Comparison of ENCODE assay signal across 18 cellular contexts in genomic region chr6:143902827-143903226, GRCh38. TPM values are rescaled to one million over a fixed set of nuclear protein-coding genes. Genes with fewer than 3 reads are reported as not detected.
"Had no signal": no experiment of that assay in that cellular context is flagged by ENCODE, and none has a peak within 500 bp of the region (broad histone marks: within the 10 kb centered on the region; RNA-seq: fewer than 3 reads in every experiment).

No MANE protein-coding gene starts in this region.

- H3K4me3 Mint-ChIP-seq: activated CD8-positive, alpha-beta T cell treated with anti-CD3 and anti-CD28 coated beads, Interleukin-2, amount 10 ng/mL, durations not matched to agents 7 days and 5 days; activated naive CD8-positive, alpha-beta T cell treated with anti-CD3 and anti-CD28 coated beads, Interleukin-2, amount 50 U/mL, for 24 hours; dendritic cell treated with granulocyte-macrophage colony-stimulating factor and Interleukin-4, amounts not matched to agents 40 ng/mL and 50 ng/mL, for 4 days; immature natural killer cell; stimulated activated naive CD8-positive, alpha-beta T cell treated with anti-CD3 and anti-CD28 coated beads, Interleukin-15, amount 100 ng/mL, for 72 hours had no signal

- H3K4me1 Mint-ChIP-seq: immature natural killer cell; stimulated activated naive CD8-positive, alpha-beta T cell treated with anti-CD3 and anti-CD28 coated beads, Interleukin-15, amount 100 ng/mL, for 72 hours had no signal

- H3K4me3 ChIP-seq: lung, mucosa of descending colon had no signal

- H3K27ac Mint-ChIP-seq: activated CD8-positive, alpha-beta T cell treated with anti-CD3 and anti-CD28 coated beads, Interleukin-2, amount 10 ng/mL, durations not matched to agents 7 days and 5 days; activated naive CD8-positive, alpha-beta T cell treated with anti-CD3 and anti-CD28 coated beads, Interleukin-2, amount 50 U/mL, for 24 hours; dendritic cell treated with granulocyte-macrophage colony-stimulating factor and Interleukin-4, amounts not matched to agents 40 ng/mL and 50 ng/mL, for 4 days; immature natural killer cell; natural killer cell treated with Interleukin-12 subunit alpha and Interleukin-12 subunit beta and Interleukin-15 and Interleukin-18, amount 100 ng/mL, for 72 hours; stimulated activated naive CD8-positive, alpha-beta T cell treated with anti-CD3 and anti-CD28 coated beads, Interleukin-15, amount 100 ng/mL, for 72 hours had no signal

- H3K36me3 Mint-ChIP-seq: natural killer cell treated with Interleukin-12 subunit alpha and Interleukin-12 subunit beta and Interleukin-15 and Interleukin-18, amount 100 ng/mL, for 72 hours had no signal

- H3K27ac ChIP-seq: WERI-Rb-1 had no signal

- H3K27me3 Mint-ChIP-seq: activated naive CD8-positive, alpha-beta T cell treated with anti-CD3 and anti-CD28 coated beads, Interleukin-2, amount 50 U/mL, for 24 hours; dendritic cell treated with granulocyte-macrophage colony-stimulating factor and Interleukin-4, amounts not matched to agents 40 ng/mL and 50 ng/mL, for 4 days; natural killer cell treated with Interleukin-12 subunit alpha and Interleukin-12 subunit beta and Interleukin-15 and Interleukin-18, amount 100 ng/mL, for 72 hours; stimulated activated naive CD8-positive, alpha-beta T cell treated with anti-CD3 and anti-CD28 coated beads, Interleukin-15, amount 100 ng/mL, for 72 hours had no signal

- DNase-seq: activated CD4-positive, alpha-beta T cell treated with anti-CD3 and anti-CD28 coated beads for 4 hours; activated CD8-positive, alpha-beta memory T cell treated with anti-CD3 and anti-CD28 coated beads, Interleukin-2, amount 50 U/mL, for 48 hours; activated CD8-positive, alpha-beta T cell treated with anti-CD3 and anti-CD28 coated beads, Interleukin-2, amount 10 ng/mL, durations not matched to agents 7 days and 5 days; activated naive CD8-positive, alpha-beta T cell treated with anti-CD3 and anti-CD28 coated beads, Interleukin-2, amount 50 U/mL, for 24 hours; central memory CD4-positive, alpha-beta T cell; immature natural killer cell; mucosa of descending colon; stimulated activated CD4-positive, alpha-beta T cell treated with anti-CD3 and anti-CD28 coated beads, Interleukin-4, amount 100 ng/mL, for 1 hour; stimulated activated CD8-positive, alpha-beta memory T cell treated with anti-CD3 and anti-CD28 coated beads, Interleukin-4, amount 100 ng/mL, for 48 hours; stimulated activated naive CD8-positive, alpha-beta T cell treated with anti-CD3 and anti-CD28 coated beads, Interleukin-15, amount 100 ng/mL, for 72 hours; WERI-Rb-1 had no signal

- H3K36me3 ChIP-seq: WERI-Rb-1 had no signal

- ATAC-seq: activated CD8-positive, alpha-beta T cell treated with anti-CD3 and anti-CD28 coated beads, Interleukin-2, amount 10 ng/mL, durations not matched to agents 7 days and 5 days had no signal

- H3K9me3 ChIP-seq: mucosa of descending colon had no signal

- H3K9me3 Mint-ChIP-seq: activated naive CD8-positive, alpha-beta T cell treated with anti-CD3 and anti-CD28 coated beads, Interleukin-2, amount 50 U/mL, for 24 hours; dendritic cell treated with granulocyte-macrophage colony-stimulating factor and Interleukin-4, amounts not matched to agents 40 ng/mL and 50 ng/mL, for 4 days; immature natural killer cell; natural killer cell treated with Interleukin-12 subunit alpha and Interleukin-12 subunit beta and Interleukin-15 and Interleukin-18, amount 100 ng/mL, for 72 hours had no signal

RNA-seq across cellular contexts. Expression of gene ZC2HC1B, which starts 38.6 kb away (rescaled TPM):
- total RNA-seq: activated CD8-positive, alpha-beta T cell treated with anti-CD3 and anti-CD28 coated beads, Interleukin-2, amount 10 ng/mL, durations not matched to agents 7 days and 5 days; epithelial cell of proximal tubule; glomerular endothelial cell; mucosa of descending colon; natural killer cell treated with Interleukin-12 subunit alpha and Interleukin-12 subunit beta and Interleukin-15 and Interleukin-18, amount 100 ng/mL, for 72 hours; omental fat pad; pulmonary artery endothelial cell had no signal
- polyA plus RNA-seq: immature natural killer cell, lung had no signal
